In the genomic region with DNA sequence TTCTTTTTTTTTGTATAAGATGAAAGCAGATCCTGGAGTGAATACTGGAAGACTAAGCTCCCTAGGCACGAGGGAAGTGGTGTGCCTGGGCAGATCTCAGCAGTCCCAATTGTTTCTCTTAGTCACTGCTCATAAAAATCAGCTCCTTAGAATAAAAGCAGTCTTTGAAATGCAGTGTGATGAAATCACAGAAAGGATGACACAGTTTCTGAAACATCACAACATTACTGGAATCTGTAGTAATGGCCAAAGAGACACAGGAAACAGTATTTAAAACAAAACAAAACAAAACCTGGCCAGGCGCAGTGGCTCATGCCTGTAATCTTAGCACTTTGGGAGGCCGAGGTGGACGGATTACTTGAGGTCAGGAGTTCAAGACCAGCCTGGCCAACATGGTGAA, we compare ENCODE assay signal across 8 cellular contexts. TPM values are rescaled to one million over a fixed set of nuclear protein-coding genes. Genes with fewer than 3 reads are reported as not detected.
DNase-seq lines count a peak whose midpoint lies in the region; ATAC-seq, FAIRE-seq and TF ChIP-seq lines count a peak whose summit lies in the region.
"Had no signal": no experiment of that assay in that cellular context is flagged by ENCODE, and none has a peak within 500 bp of the region (broad histone marks: within the 10 kb centered on the region; RNA-seq: fewer than 3 reads in every experiment).

No MANE protein-coding gene starts in this region.

- H3K9ac ChIP-seq in SK-N-SH: no peak overlapping the region

- POLR2A ChIA-PET in SK-N-SH (lab: Yijun Ruan, JAX): interaction anchor here (0.8 kb wide), 1 partner anchor 11 kb away, joined by 3 read pairs; no protein-coding TSS in a partner anchor

- no peaks in the 10 kb centered on the region for H3K27me3 Mint-ChIP-seq in activated T-helper 2 cell treated with anti-CD3 and anti-CD28 coated beads, Interferon-gamma antibody, Interleukin-2, Interleukin-4, amounts not matched to agents 10 μg/mL and 5 μg/mL and 100 μg/mL, durations not matched to agents 14 hours and 24 hours and 36 hours (ENCODE audit: low read depth)

- 37% methylated on average over 4 of the region's 4 CpGs for WGBS in SK-N-SH (ENCODE audit: low lambda C conversion rate)

- no peaks in the 10 kb centered on the region for H4K20me1 ChIP-seq in SK-N-SH (ENCODE audit: insufficient read depth)

- H3K36me3 ChIP-seq in SK-N-SH (replicated peaks in 1 of 2; ENCODE audit: control insufficient read depth in 1 of 2, insufficient read depth in 2 of 2, low read length in 1 of 2): no peaks in the 10 kb centered on the region
- H3K36me3 ChIP-seq in thoracic aorta: no peaks in the 10 kb centered on the region

- H3K27ac ChIP-seq in SK-N-SH (ENCODE audit: low read depth in 2 of 2, low read length in 1 of 2) (peak overlapping the region in 1 of 2 experiments; percentile 79; a peak in 2 of 4 replicates), thoracic aorta (peak overlapping the region; percentile 21 to 71)

- DNase-seq in H4 (ENCODE audit: low spot score) (peak; percentile 93), SK-N-SH (no peak), foreskin fibroblast (peak; percentile 93 to 96), thoracic aorta (ENCODE audit: low spot score) (no peak), GM12892 (ENCODE audit: insufficient read length) (no peak)
- DNase-seq in activated T-helper 2 cell treated with anti-CD3 and anti-CD28 coated beads, Interferon-gamma antibody, Interleukin-2, Interleukin-4, amounts not matched to agents 10 μg/mL and 5 μg/mL and 100 μg/mL, durations not matched to agents 14 hours and 24 hours and 36 hours (ENCODE audit: low spot score): no peak
- DNase-seq: NCI-H1092 treated with DMSO at 0.1 percent for 48 hours had no signal

- ATAC-seq in thoracic aorta (ENCODE audit: insufficient number of reproducible peaks, low FRiP score, low read depth): no peak
- ATAC-seq in GM18519 (IDR thresholded peaks at IDR 0.05; ENCODE audit: low FRiP score, unreplicated experiment): no peak

- H3K36me3 Mint-ChIP-seq in activated T-helper 2 cell treated with anti-CD3 and anti-CD28 coated beads, Interferon-gamma antibody, Interleukin-2, Interleukin-4, amounts not matched to agents 10 μg/mL and 5 μg/mL and 100 μg/mL, durations not matched to agents 14 hours and 24 hours and 36 hours (ENCODE audit: low read depth): no peaks in the 10 kb centered on the region

- H3K4me1 ChIP-seq in SK-N-SH (ENCODE audit: control insufficient read depth in 1 of 2, insufficient read depth in 2 of 2, low read depth in 1 of 2, low read length in 1 of 2) (no peaks in the 10 kb centered on the region), thoracic aorta (ENCODE audit: control insufficient read depth in 1 of 2, low read depth in 2 of 2) (peaks cover 0 to 40% of the 10 kb centered on the region in 2 donors)

- H3K27me3 ChIP-seq in SK-N-SH (ENCODE audit: insufficient read depth) (no peaks in the 10 kb centered on the region), thoracic aorta (replicated peaks; ENCODE audit: insufficient read depth) (no peaks in the 10 kb centered on the region)

- no peak overlapping the region for H3K4me2 ChIP-seq in SK-N-SH

- H3K4me3 ChIP-seq in SK-N-SH (ENCODE audit: low read depth in 2 of 2, low read length in 1 of 2): no peak overlapping the region
- H3K4me3 ChIP-seq in foreskin fibroblast (ENCODE audit: low read depth in 1 of 2, low read length in 2 of 2): no peak overlapping the region
- H3K4me3 ChIP-seq in thoracic aorta: no peak overlapping the region

- CTCF ChIA-PET in SK-N-SH (lab: Yijun Ruan, JAX): interaction anchor here (0.8 to 1.7 kb wide), 2 partner anchors 11 to 13 kb away, joined by 3 to 5 read pairs; no protein-coding TSS in a partner anchor

- no peak for FAIRE-seq in GM12892 (lab: Jason Lieb, UNC)

- H3K79me2 ChIP-seq in SK-N-SH (ENCODE audit: insufficient read depth): no peaks in the 10 kb centered on the region

- no peak overlapping the region for H3K4me3 Mint-ChIP-seq in activated T-helper 2 cell treated with anti-CD3 and anti-CD28 coated beads, Interferon-gamma antibody, Interleukin-2, Interleukin-4, amounts not matched to agents 10 μg/mL and 5 μg/mL and 100 μg/mL, durations not matched to agents 14 hours and 24 hours and 36 hours (ENCODE audit: low read depth)

- TF ChIP-seq RAD21 in SK-N-SH (IDR thresholded peaks at IDR 0.05; ENCODE audit: low read length): no peak

- H3K9me3 Mint-ChIP-seq in activated T-helper 2 cell treated with anti-CD3 and anti-CD28 coated beads, Interferon-gamma antibody, Interleukin-2, Interleukin-4, amounts not matched to agents 10 μg/mL and 5 μg/mL and 100 μg/mL, durations not matched to agents 14 hours and 24 hours and 36 hours: peaks cover 5% of the 10 kb centered on the region

- H2AFZ ChIP-seq in SK-N-SH (ENCODE audit: low read depth): no peak overlapping the region

- TF ChIP-seq EP300 in SK-N-SH (IDR thresholded peaks at IDR 0.05; ENCODE audit: borderline replicate concordance in 1 of 2, low read depth in 1 of 2, low read length in 1 of 2): peak in 1 of 2 experiments; percentile 54; a peak in 1 of 4 replicates

- intact Hi-C loops in activated T-helper 2 cell treated with anti-CD3 and anti-CD28 coated beads, Interferon-gamma antibody, Interleukin-2, Interleukin-4, amounts not matched to agents 10 μg/mL and 5 μg/mL and 100 μg/mL, durations not matched to agents 14 hours and 24 hours and 36 hours (cut with micrococcal nuclease): no loop called here

- TF ChIP-seq CTCF in SK-N-SH (IDR thresholded peaks at IDR 0.05): no peak
- TF ChIP-seq CTCF in foreskin fibroblast (IDR thresholded peaks at IDR 0.05; ENCODE audit: low read depth, low read length): no peak
- TF ChIP-seq CTCF in thoracic aorta (IDR thresholded peaks at IDR 0.05): no peak

- no peaks in the 10 kb centered on the region for H3K9me3 ChIP-seq in SK-N-SH
- H3K9me3 ChIP-seq in thoracic aorta: no peaks in the 10 kb centered on the region

- H3K4me1 Mint-ChIP-seq in activated T-helper 2 cell treated with anti-CD3 and anti-CD28 coated beads, Interferon-gamma antibody, Interleukin-2, Interleukin-4, amounts not matched to agents 10 μg/mL and 5 μg/mL and 100 μg/mL, durations not matched to agents 14 hours and 24 hours and 36 hours (ENCODE audit: low read depth): no peaks in the 10 kb centered on the region

- H3K9me2 ChIP-seq in SK-N-SH: no peaks in the 10 kb centered on the region

- no peak for TF ChIP-seq POLR2A in GM12892 (IDR thresholded peaks at IDR 0.05; ENCODE audit: low read depth, low read length)

- no peak overlapping the region for H3K27ac Mint-ChIP-seq in activated T-helper 2 cell treated with anti-CD3 and anti-CD28 coated beads, Interferon-gamma antibody, Interleukin-2, Interleukin-4, amounts not matched to agents 10 μg/mL and 5 μg/mL and 100 μg/mL, durations not matched to agents 14 hours and 24 hours and 36 hours

- H3F3A ChIP-seq in SK-N-SH (replicated peaks; ENCODE audit: insufficient read depth): peaks cover 5% of the 10 kb centered on the region

TF ChIP-seq in SK-N-SH, 30 proteins besides CTCF, POLR2A, EP300 and RAD21 (continues in another document):
- TF ChIP-seq CHD2 (IDR thresholded peaks at IDR 0.05; ENCODE audit: low read length, partially characterized antibody) (no peak), POLR2AphosphoS5 (IDR thresholded peaks at IDR 0.05; ENCODE audit: low read depth, low read length) (no peak; the same call in 1 of the 2 replicates), SIN3A (IDR thresholded peaks at IDR 0.05; ENCODE audit: borderline replicate concordance, low read depth, low read length) (no peak), RXRA (IDR thresholded peaks at IDR 0.05; ENCODE audit: borderline replicate concordance, low read depth) (no peak), RCOR1 (IDR thresholded peaks at IDR 0.05; ENCODE audit: low read length) (no peak), NFIC (IDR thresholded peaks at IDR 0.05; ENCODE audit: borderline replicate concordance) (peak; percentile 40; the same call in 1 of the 2 replicates), YY1 (IDR thresholded peaks at IDR 0.05; ENCODE audit: low read depth) (no peak), FOXM1 (IDR thresholded peaks at IDR 0.05; ENCODE audit: low read depth) (peak; percentile 83; the same call in 1 of the 2 replicates), TEAD4 (IDR thresholded peaks at IDR 0.05; ENCODE audit: borderline replicate concordance, insufficient read depth) (0 out of 2 replicates have a peak, but pooled peaks have one; percentile 47), MEF2A (IDR thresholded peaks at IDR 0.05; ENCODE audit: borderline replicate concordance, low read depth) (no peak), FOXJ3 (CRISPR knock-in tag; IDR thresholded peaks at IDR 0.05) (no peak), FOSL2 (IDR thresholded peaks at IDR 0.05; ENCODE audit: borderline replicate concordance, low read depth) (peak; percentile 65; the same call in 1 of the 2 replicates)
- TF ChIP-seq, protein P1, sequence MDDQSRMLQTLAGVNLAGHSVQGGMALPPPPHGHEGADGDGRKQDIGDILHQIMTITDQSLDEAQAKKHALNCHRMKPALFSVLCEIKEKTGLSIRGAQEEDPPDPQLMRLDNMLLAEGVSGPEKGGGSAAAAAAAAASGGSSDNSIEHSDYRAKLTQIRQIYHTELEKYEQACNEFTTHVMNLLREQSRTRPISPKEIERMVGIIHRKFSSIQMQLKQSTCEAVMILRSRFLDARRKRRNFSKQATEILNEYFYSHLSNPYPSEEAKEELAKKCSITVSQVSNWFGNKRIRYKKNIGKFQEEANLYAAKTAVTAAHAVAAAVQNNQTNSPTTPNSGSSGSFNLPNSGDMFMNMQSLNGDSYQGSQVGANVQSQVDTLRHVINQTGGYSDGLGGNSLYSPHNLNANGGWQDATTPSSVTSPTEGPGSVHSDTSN (IDR thresholded peaks at IDR 0.05): peak; percentile 85
- TF ChIP-seq, protein P2, sequence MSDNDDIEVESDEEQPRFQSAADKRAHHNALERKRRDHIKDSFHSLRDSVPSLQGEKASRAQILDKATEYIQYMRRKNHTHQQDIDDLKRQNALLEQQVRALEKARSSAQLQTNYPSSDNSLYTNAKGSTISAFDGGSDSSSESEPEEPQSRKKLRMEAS (IDR thresholded peaks at IDR 0.05; ENCODE audit: low read depth): peak; percentile 69

RNA-seq across cellular contexts. Expression of a gene that starts 34.7 kb away (rescaled TPM):
- 0.47 and 0.68 TPM in 2 replicates for total RNA-seq in H4 (2014; rRNA removed; shearing (Covaris generic))
- polyA plus RNA-seq in SK-N-SH (2012; rRNA removed): 1.9 and 2.0 TPM in 2 replicates
- polyA plus RNA-seq in SK-N-SH (2012; cell fraction: cytosol; rRNA removed): 1.9 and 2.0 TPM in 2 replicates
- 4.1 and 5.0 TPM in 2 replicates for polyA plus RNA-seq in SK-N-SH (2012; cell fraction: nucleus; rRNA removed)
- 10 to 100 TPM; 57.7 to 70.1 TPM for total RNA-seq in thoracic aorta
- 4.2 TPM for polyA plus RNA-seq in GM12892 (2012; ENCODE audit: missing spikeins)
- total RNA-seq in activated T-helper 2 cell treated with anti-CD3 and anti-CD28 coated beads, Interferon-gamma antibody, Interleukin-2, Interleukin-4, amounts not matched to agents 10 μg/mL and 5 μg/mL and 100 μg/mL, durations not matched to agents 14 hours and 24 hours and 36 hours: 0.62 and 1.2 TPM in 2 replicates

Comparison
In these comparisons a context has a peak if more than half of its experiments do, and no peak if none do; other contexts are left out.
1. DNase-seq: peak in H4 (single experiment) and foreskin fibroblast (2 of 2); none in SK-N-SH (single experiment), thoracic aorta (single experiment), GM12892 (single experiment) and activated T-helper 2 cell treated with anti-CD3 and anti-CD28 coated beads, Interferon-gamma antibody, Interleukin-2, Interleukin-4, amounts not matched to agents 10 μg/mL and 5 μg/mL and 100 μg/mL, durations not matched to agents 14 hours and 24 hours and 36 hours (single experiment).
2. RNA of a gene that starts 34.7 kb away (total RNA-seq): 57.7 to 70.1 TPM in thoracic aorta; 0.62 to 1.2 TPM in activated T-helper 2 cell treated with anti-CD3 and anti-CD28 coated beads, Interferon-gamma antibody, Interleukin-2, Interleukin-4, amounts not matched to agents 10 μg/mL and 5 μg/mL and 100 μg/mL, durations not matched to agents 14 hours and 24 hours and 36 hours and 0.47 to 0.68 TPM in H4; every median in the first group is over 10 times any median in the second.